Comparison of ENCODE assay signal across 20 cellular contexts in the genomic region with DNA sequence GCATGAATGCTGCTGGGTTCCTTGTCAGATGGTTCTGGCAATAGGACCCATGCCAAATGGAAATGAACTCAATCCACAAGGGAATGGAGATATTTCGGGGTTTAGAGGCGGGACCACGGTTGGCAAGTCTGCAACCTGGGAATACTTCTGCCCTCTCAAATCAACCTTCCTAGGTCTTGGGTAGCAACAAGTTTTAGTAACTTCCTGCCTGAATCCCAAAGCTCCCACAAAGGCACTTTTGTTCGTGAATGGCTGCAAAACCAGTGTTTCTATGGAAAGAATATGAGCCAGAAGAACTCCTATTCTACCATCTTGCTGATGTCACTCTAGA.
"Had no signal": no experiment of that assay in that cellular context is flagged by ENCODE, and none has a peak within 500 bp of the region (broad histone marks: within the 10 kb centered on the region; RNA-seq: fewer than 3 reads in every experiment).

No MANE protein-coding gene starts in this region.

- H3K4me3 Mint-ChIP-seq: dendritic cell treated with granulocyte-macrophage colony-stimulating factor and Interleukin-4, amounts not matched to agents 40 ng/mL and 50 ng/mL, for 4 days; effector memory CD8-positive, alpha-beta T cell; immature natural killer cell; naive B cell; nephron had no signal

- H3K27me3 ChIP-seq: esophagus squamous epithelium, gastroesophageal sphincter, sigmoid colon had no signal

- ATAC-seq: effector memory CD8-positive, alpha-beta T cell; gastroesophageal sphincter had no signal

- H3K36me3 Mint-ChIP-seq: immature natural killer cell, naive B cell had no signal

- H3K27ac Mint-ChIP-seq: dendritic cell treated with granulocyte-macrophage colony-stimulating factor and Interleukin-4, amounts not matched to agents 40 ng/mL and 50 ng/mL, for 4 days; effector memory CD8-positive, alpha-beta T cell; immature natural killer cell; naive B cell; nephron had no signal

- H3K4me1 ChIP-seq: esophagus squamous epithelium, parathyroid adenoma, prostate gland, sigmoid colon had no signal

- H3K9me3 ChIP-seq: esophagus squamous epithelium, prostate gland had no signal

- H3K4me3 ChIP-seq: esophagus squamous epithelium, gastroesophageal sphincter, prostate gland, sigmoid colon, skin epidermis had no signal

- H3K4me1 Mint-ChIP-seq: immature natural killer cell, naive B cell, nephron had no signal

- DNase-seq: effector memory CD8-positive, alpha-beta T cell; esophagus squamous epithelium; glutamatergic neuron; immature natural killer cell; kidney; left cardiac atrium; mesendoderm; naive B cell; occipital lobe; sigmoid colon; stimulated activated CD4-positive, alpha-beta T cell treated with anti-CD3 and anti-CD28 coated beads, Interleukin-2, amount 100 ng/mL, for 24 hours; stimulated activated CD4-positive, alpha-beta T cell treated with anti-CD3 and anti-CD28 coated beads, Interleukin-4, amount 100 ng/mL, for 4 hours; stimulated activated naive CD4-positive, alpha-beta T cell; trophoblast cell had no signal

- H3K79me2 ChIP-seq: parathyroid adenoma had no signal

- H3K36me3 ChIP-seq: esophagus squamous epithelium, gastroesophageal sphincter, prostate gland, sigmoid colon had no signal

- H3K27ac ChIP-seq: esophagus squamous epithelium, gastroesophageal sphincter, parathyroid adenoma, prostate gland, sigmoid colon, skin epidermis had no signal

- H2AFZ ChIP-seq: parathyroid adenoma had no signal

- H3K27me3 Mint-ChIP-seq: dendritic cell treated with granulocyte-macrophage colony-stimulating factor and Interleukin-4, amounts not matched to agents 40 ng/mL and 50 ng/mL, for 4 days; effector memory CD8-positive, alpha-beta T cell; naive B cell had no signal
